ENCODE assay signal across 25 cellular contexts in the genomic region with DNA sequence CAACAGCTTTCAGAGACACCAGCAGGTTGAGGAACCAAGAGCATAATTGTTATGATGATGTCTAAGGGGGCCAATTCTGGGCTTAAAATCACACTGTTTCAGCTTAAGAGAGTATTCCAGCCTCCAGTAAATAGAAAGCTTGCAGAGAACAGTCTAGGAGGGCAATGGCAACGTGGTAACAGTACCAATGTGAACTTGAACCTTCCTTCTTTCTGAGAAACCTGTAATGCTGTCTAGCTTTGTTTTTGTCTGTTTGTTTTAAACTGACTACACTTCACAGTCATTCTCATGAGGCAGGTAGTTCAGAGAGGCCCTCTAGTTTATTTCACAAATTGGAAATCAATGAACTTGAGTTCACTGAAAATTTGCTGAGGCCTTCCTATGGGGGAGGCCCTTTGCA. TPM values are rescaled to one million over a fixed set of nuclear protein-coding genes. Genes with fewer than 3 reads are reported as not detected.
DNase-seq lines count a peak whose midpoint lies in the region; ATAC-seq and TF ChIP-seq lines count a peak whose summit lies in the region.
"Had no signal": no experiment of that assay in that cellular context is flagged by ENCODE, and none has a peak within 500 bp of the region (broad histone marks: within the 10 kb centered on the region; RNA-seq: fewer than 3 reads in every experiment).

No MANE protein-coding gene starts in this region.

- H3K4me2 ChIP-seq in hepatocyte, result peak overlapping the region; percentile 27

- peak overlapping the region; percentile 11 for H2AFZ ChIP-seq in hepatocyte

- 71 to 79% (median 75%) methylated on average over 1 of the region's 1 CpG for WGBS in heart left ventricle, 4 donors
- 80% methylated on average over 1 of the region's 1 CpG for WGBS in hepatocyte (ENCODE audit: low lambda C conversion rate, missing lambda C conversion rate)
- WGBS in psoas muscle, 3 donors, result 71 to 74% (median 72%) methylated on average over 1 of the region's 1 CpG

- H3K9me3 ChIP-seq in heart left ventricle (no peaks in the 10 kb centered on the region), hepatocyte (ENCODE audit: low read depth) (no peaks in the 10 kb centered on the region), psoas muscle (no peaks in the 10 kb centered on the region)

- H3K4me3 ChIP-seq in heart left ventricle (no peak overlapping the region), hepatocyte (no peak overlapping the region), psoas muscle (no peak overlapping the region)

- H3K4me1 ChIP-seq in heart left ventricle, result peaks cover 0 to 26% (median 15%) of the 10 kb centered on the region in 12 donors
- peaks cover 14% of the 10 kb centered on the region for H3K4me1 ChIP-seq in hepatocyte (ENCODE audit: insufficient read depth)
- peaks cover 10% of the 10 kb centered on the region for H3K4me1 ChIP-seq in psoas muscle

- TF ChIP-seq CTCF in heart left ventricle (IDR thresholded peaks at IDR 0.05) (no peak), hepatocyte (IDR thresholded peaks at IDR 0.05; ENCODE audit: poor library complexity) (no peak), psoas muscle (IDR thresholded peaks at IDR 0.05) (no peak)

- H3K27me3 Mint-ChIP-seq in activated T-helper 17 cell treated with anti-CD3 and anti-CD28 coated beads, Interleukin-2, amount 50 U/mL, for 72 hours, result no peaks in the 10 kb centered on the region
- H3K27me3 Mint-ChIP-seq: stimulated activated naive B cell treated with anti-CD40 and anti-IgM and Interleukin-4, amounts not matched to agents 10 μg/mL and 1 μg/mL and 100 μg/mL, for 72 hours had no signal

- H3K27ac Mint-ChIP-seq in activated T-helper 17 cell treated with anti-CD3 and anti-CD28 coated beads, Interleukin-2, amount 50 U/mL, for 72 hours, result peak overlapping the region; percentile 67
- H3K27ac Mint-ChIP-seq: activated CD8-positive, alpha-beta T cell treated with anti-CD3 and anti-CD28 coated beads for 36 hours; activated T-helper 2 cell treated with anti-CD3 and anti-CD28 coated beads, Interferon-gamma antibody, Interleukin-2, Interleukin-4, amounts not matched to agents 10 μg/mL and 5 μg/mL and 100 μg/mL, durations not matched to agents 14 hours and 24 hours and 36 hours; memory B cell; stimulated activated naive B cell treated with anti-CD40 and anti-IgM and Interleukin-4, amounts not matched to agents 10 μg/mL and 1 μg/mL and 100 μg/mL, for 72 hours; T-helper 2 cell treated with Interferon-gamma antibody and Interleukin-4, amounts not matched to agents 5 μg/mL and 100 μg/mL, for 36 hours had no signal

- H3K27ac ChIP-seq in heart left ventricle, result peak overlapping the region in 7 of 12 donors; percentile 8 to 99 (median 51)
- H3K27ac ChIP-seq in hepatocyte, result peak overlapping the region; percentile 50
- H3K27ac ChIP-seq in psoas muscle, result peak overlapping the region; percentile 96

- H3K9me2 ChIP-seq in hepatocyte (replicated peaks; ENCODE audit: insufficient read depth), result no peaks in the 10 kb centered on the region

- intact Hi-C loops in heart left ventricle (cut with DNase I) (loop anchor here in 2 of 10 donors (2.0 to 10.0 kb wide), 2 partner anchors 53 kb away; no protein-coding TSS in a partner anchor), left cardiac atrium (cut with DNase I) (no loop called here), psoas muscle (cut with DNase I) (loop anchor here (5.0 to 10.0 kb wide), 2 partner anchors 56 to 173 kb away; no protein-coding TSS in a partner anchor)

- peaks cover 14% of the 10 kb centered on the region for H3K36me3 Mint-ChIP-seq in activated T-helper 17 cell treated with anti-CD3 and anti-CD28 coated beads, Interleukin-2, amount 50 U/mL, for 72 hours (ENCODE audit: low read depth)
- H3K36me3 Mint-ChIP-seq: memory B cell had no signal

- peaks cover 13% of the 10 kb centered on the region for H4K20me1 ChIP-seq in hepatocyte (ENCODE audit: insufficient read depth, poor library complexity, severe bottlenecking)

- TF ChIP-seq POLR2A in heart left ventricle (IDR thresholded peaks at IDR 0.05), result no peak

- ATAC-seq in heart left ventricle, result no peak
- no peak for ATAC-seq in left cardiac atrium
- ATAC-seq in activated T-helper 17 cell treated with anti-CD3 and anti-CD28 coated beads, Interleukin-2, amount 50 U/mL, for 72 hours (replicated peaks), result no peak
- ATAC-seq in psoas muscle, result no peak
- no peak for ATAC-seq in GM18868 (IDR thresholded peaks at IDR 0.05; ENCODE audit: unreplicated experiment)
- ATAC-seq: activated CD8-positive, alpha-beta T cell treated with anti-CD3 and anti-CD28 coated beads for 36 hours; Panc1; stimulated activated naive B cell treated with anti-CD40 and anti-IgM and Interleukin-4, amounts not matched to agents 10 μg/mL and 1 μg/mL and 100 μg/mL, for 72 hours had no signal

- DNase-seq in heart left ventricle (no peak), left cardiac atrium (no peak), hepatocyte (ENCODE audit: low spot score) (no peak), psoas muscle (no peak), kidney glomerular epithelial cell (lab: John Stamatoyannopoulos, UW) (no peak)
- no peak for DNase-seq in stimulated activated CD8-positive, alpha-beta memory T cell treated with anti-CD3 and anti-CD28 coated beads, Interleukin-4, amount 100 ng/mL, for 48 hours
- DNase-seq: activated CD4-positive, alpha-beta T cell treated with anti-CD3 and anti-CD28 coated beads for 1 hour; activated CD8-positive, alpha-beta memory T cell treated with anti-CD3 and anti-CD28 coated beads, Interleukin-2, amount 50 U/mL, for 48 hours; activated CD8-positive, alpha-beta T cell treated with anti-CD3 and anti-CD28 coated beads for 36 hours; activated naive CD4-positive, alpha-beta T cell treated with anti-CD3 and anti-CD28 coated beads, Interleukin-2, amount 50 U/mL, for 16 hours; amygdala; cortex of kidney; DMS79 treated with DMSO at 0.1 percent for 48 hours; erythroblast; H9; KG1; NCI-H1436; SIG-M5; stimulated activated naive B cell treated with anti-CD40 and anti-IgM and Interleukin-4, amounts not matched to agents 10 μg/mL and 1 μg/mL and 100 μg/mL, for 72 hours had no signal

- peaks cover 19% of the 10 kb centered on the region for H3K79me2 ChIP-seq in hepatocyte

- no peaks in the 10 kb centered on the region for H3K9me3 Mint-ChIP-seq in activated T-helper 17 cell treated with anti-CD3 and anti-CD28 coated beads, Interleukin-2, amount 50 U/mL, for 72 hours
- H3K9me3 Mint-ChIP-seq: activated CD8-positive, alpha-beta T cell treated with anti-CD3 and anti-CD28 coated beads for 36 hours; activated T-helper 2 cell treated with anti-CD3 and anti-CD28 coated beads, Interferon-gamma antibody, Interleukin-2, Interleukin-4, amounts not matched to agents 10 μg/mL and 5 μg/mL and 100 μg/mL, durations not matched to agents 14 hours and 24 hours and 36 hours; H9; memory B cell; stimulated activated naive B cell treated with anti-CD40 and anti-IgM and Interleukin-4, amounts not matched to agents 10 μg/mL and 1 μg/mL and 100 μg/mL, for 72 hours; T-helper 2 cell treated with Interferon-gamma antibody and Interleukin-4, amounts not matched to agents 5 μg/mL and 100 μg/mL, for 36 hours had no signal

- H3K27me3 ChIP-seq in heart left ventricle (no peaks in the 10 kb centered on the region), hepatocyte (no peaks in the 10 kb centered on the region), psoas muscle (ENCODE audit: insufficient read depth in 3 of 3, low read length in 2 of 3) (no peaks in the 10 kb centered on the region)

- H3K4me3 Mint-ChIP-seq in activated T-helper 17 cell treated with anti-CD3 and anti-CD28 coated beads, Interleukin-2, amount 50 U/mL, for 72 hours, result no peak overlapping the region
- H3K4me3 Mint-ChIP-seq: activated CD8-positive, alpha-beta T cell treated with anti-CD3 and anti-CD28 coated beads for 36 hours; H9; memory B cell; stimulated activated naive B cell treated with anti-CD40 and anti-IgM and Interleukin-4, amounts not matched to agents 10 μg/mL and 1 μg/mL and 100 μg/mL, for 72 hours; T-helper 2 cell treated with Interferon-gamma antibody and Interleukin-4, amounts not matched to agents 5 μg/mL and 100 μg/mL, for 36 hours had no signal

- H3K36me3 ChIP-seq in heart left ventricle (peaks cover 0 to 6% (median 2%) of the 10 kb centered on the region in 9 donors), hepatocyte (replicated peaks; ENCODE audit: insufficient read depth, low read depth) (no peaks in the 10 kb centered on the region), psoas muscle (ENCODE audit: insufficient read depth in 1 of 2, low read depth in 1 of 2) (peaks cover 0 to 5% of the 10 kb centered on the region in 2 donors)

- H3K4me1 Mint-ChIP-seq in activated T-helper 17 cell treated with anti-CD3 and anti-CD28 coated beads, Interleukin-2, amount 50 U/mL, for 72 hours, result peaks cover 9% of the 10 kb centered on the region

RNA-seq across cellular contexts. Expression of a gene that starts 2.9 kb away (rescaled TPM):
- total RNA-seq in heart left ventricle (1,000 to 10,000 TPM; 1,194 to 2,963 (median 1,871) TPM), left cardiac atrium (1,000 to 10,000 TPM; 2,696 to 3,455 TPM), hepatocyte (97.9 and 126 TPM in 2 replicates), psoas muscle (1,000 to 10,000 TPM; 1,152 to 2,814 (median 1,810) TPM)
- polyA plus RNA-seq in heart left ventricle (1,000 to 10,000 TPM in 1 of 2 donors, 100 to 1,000 TPM in 1; 494 to 1,113 TPM), hepatocyte (60.2 and 68.2 TPM in 2 replicates), psoas muscle (1,000 to 10,000 TPM in 2 of 3 donors, 100 to 1,000 TPM in 1; 691 to 1,378 (median 1,014) TPM)
- total RNA-seq in activated T-helper 17 cell treated with anti-CD3 and anti-CD28 coated beads, Interleukin-2, amount 50 U/mL, for 72 hours, result 100 to 1,000 TPM; 135 to 261 TPM

Comparison
In these comparisons a context has a peak if more than half of its experiments do, and no peak if none do; other contexts are left out.
1. intact Hi-C loops: an anchor here in psoas muscle (5.0 to 10.0 kb wide); none called in left cardiac atrium.